In genomic region chr2:106299696-106300095, GRCh38 we compare ENCODE assay signal across 18 cellular contexts.
A peak's percentile ranks its signal among the peaks of the same experiment; 100 is the strongest.
DNase-seq lines count a peak whose midpoint lies in the region; ATAC-seq and TF ChIP-seq lines count a peak whose summit lies in the region.
"Had no signal": no experiment of that assay in that cellular context is flagged by ENCODE, and none has a peak within 500 bp of the region (broad histone marks: within the 10 kb centered on the region; RNA-seq: fewer than 3 reads in every experiment).

No MANE protein-coding gene starts in this region.

- H3K27ac ChIP-seq in neural cell (ENCODE audit: low read length) (no peak overlapping the region), transverse colon (peak overlapping the region in 3 of 4 donors; percentile 11 to 32 (median 31))
- H3K27ac ChIP-seq: 22Rv1, BLaER1, C4-2B had no signal

- TF ChIP-seq EP300 in neural cell (conservative IDR thresholded peaks at IDR 0.05; ENCODE audit: poor library complexity, severe bottlenecking) (peak; percentile 85), transverse colon (IDR thresholded peaks at IDR 0.05; ENCODE audit: low read depth) (no peak)

- H3K4me3 ChIP-seq in neural cell (ENCODE audit: low read length) (no peak overlapping the region), transverse colon (no peak overlapping the region), foreskin fibroblast (ENCODE audit: low read depth in 1 of 2, low read length in 2 of 2) (no peak overlapping the region)
- H3K4me3 ChIP-seq: BLaER1, HAP-1 had no signal

- ATAC-seq in Right ventricle myocardium superior (ENCODE audit: poor library complexity) (no peak), left colon (peak; percentile 97)
- ATAC-seq: CD8-positive, alpha-beta T cell had no signal

- no peaks in the 10 kb centered on the region for H3K79me2 ChIP-seq in neural cell (replicated peaks; ENCODE audit: insufficient read depth, low read length)

- peaks cover 0 to 8% (median 4%) of the 10 kb centered on the region in 4 donors for H3K4me1 ChIP-seq in transverse colon
- H3K4me1 ChIP-seq: Caco-2, HAP-1 had no signal

- no peaks in the 10 kb centered on the region for H3K27me3 ChIP-seq in neural cell (ENCODE audit: insufficient read depth, low read depth, low read length)
- no peaks in the 10 kb centered on the region for H3K27me3 ChIP-seq in transverse colon
- H3K27me3 ChIP-seq: BLaER1 had no signal

- TF ChIP-seq CTCF in neural cell (IDR thresholded peaks at IDR 0.05; ENCODE audit: poor library complexity, severe bottlenecking) (no peak), transverse colon (IDR thresholded peaks at IDR 0.05) (no peak), foreskin fibroblast (IDR thresholded peaks at IDR 0.05; ENCODE audit: low read depth, low read length) (no peak)

- DNase-seq in cardiac septum (ENCODE audit: low spot score) (peak; percentile 38), Right ventricle myocardium superior (no peak), left colon (peak; percentile 17 to 35), transverse colon (peak; percentile 28), NCI-H774 (lab: John Stamatoyannopoulos, UW) (no peak), foreskin fibroblast (no peak), NCI-H187 (lab: John Stamatoyannopoulos, UW) (no peak)
- DNase-seq: Caco-2; CD4-positive, CD25-positive, alpha-beta regulatory T cell; CD8-positive, alpha-beta T cell; DMS153; DND-41; GOT3 had no signal

- H2AFZ ChIP-seq in neural cell (ENCODE audit: low read depth, low read length), result no peak overlapping the region

- WGBS in transverse colon (ENCODE audit: low coverage in 1 of 2), 2 donors, result 11% methylated on average over 2 of the region's 2 CpGs; no CpG with 5 or more reads in 1 of the 2 donors

- in situ Hi-C loops in transverse colon (cut with MboI; ENCODE audit: low pct_ligation_motif_present in 1 of 4, low pct_unique_long_range_greater_than_20kb in 1 of 4, low sequenced_read_pairs in 3 of 4), result no loop called here

- H4K20me1 ChIP-seq in neural cell (ENCODE audit: insufficient read depth), result no peaks in the 10 kb centered on the region
- H4K20me1 ChIP-seq: BLaER1 had no signal

- no peaks in the 10 kb centered on the region for H3K36me3 ChIP-seq in neural cell (ENCODE audit: insufficient read depth, low read length)
- no peaks in the 10 kb centered on the region for H3K36me3 ChIP-seq in transverse colon
- H3K36me3 ChIP-seq: BLaER1, HAP-1 had no signal

- H3K4me2 ChIP-seq in neural cell (ENCODE audit: low read length), result no peak overlapping the region
- H3K4me2 ChIP-seq: BLaER1 had no signal

- TF ChIP-seq POLR2A in transverse colon (IDR thresholded peaks at IDR 0.05), result no peak

- TF ChIP-seq RAD21 in neural cell (conservative IDR thresholded peaks at IDR 0.05), result no peak

- intact Hi-C loops in cardiac septum (cut with DNase I) (no loop called here), Right ventricle myocardium superior (cut with DNase I) (no loop called here), left colon (cut with DNase I, micrococcal nuclease) (no loop called here), transverse colon (cut with DNase I; ENCODE audit: low total_unique reads) (no loop called here)

- H3F3A ChIP-seq in neural cell (ENCODE audit: insufficient read depth, low read length, poor library complexity, severe bottlenecking), result no peaks in the 10 kb centered on the region

- H3K9me3 ChIP-seq in neural cell (ENCODE audit: low read length), result no peaks in the 10 kb centered on the region
- H3K9me3 ChIP-seq in transverse colon, result no peaks in the 10 kb centered on the region
- H3K9me3 ChIP-seq: Caco-2, HAP-1 had no signal

- H3K9me2 ChIP-seq in neural cell (ENCODE audit: insufficient read depth, low read length), result no peaks in the 10 kb centered on the region

- no peak overlapping the region for H3K9ac ChIP-seq in neural cell (ENCODE audit: low read length)
- H3K9ac ChIP-seq: BLaER1 had no signal

TF ChIP-seq in neural cell, 6 proteins besides CTCF, POLR2A, EP300 and RAD21:
- TF ChIP-seq POLR2AphosphoS5 (IDR thresholded peaks at IDR 0.05) (no peak), REST (IDR thresholded peaks at IDR 0.05; ENCODE audit: borderline replicate concordance) (peak; percentile 41), MXI1 (conservative IDR thresholded peaks at IDR 0.05; ENCODE audit: poor library complexity, severe bottlenecking) (no peak)
TF ChIP-seq in neural cell: peak in this region for 1.

Comparison
In these comparisons a context has a peak if more than half of its experiments do, and no peak if none do; other contexts are left out.
1. DNase-seq: peak in cardiac septum (single experiment), left colon (2 of 2) and transverse colon (single experiment); none in Right ventricle myocardium superior (single experiment), NCI-H774 (single experiment), foreskin fibroblast (0 of 2) and NCI-H187 (0 of 2).